In genomic region chr6:164275773-164276172, GRCh38 we compare ENCODE assay signal across 34 cellular contexts.
DNase-seq lines count a peak whose midpoint lies in the region; ATAC-seq, FAIRE-seq and TF ChIP-seq lines count a peak whose summit lies in the region.
"Had no signal": no experiment of that assay in that cellular context is flagged by ENCODE, and none has a peak within 500 bp of the region (broad histone marks: within the 10 kb centered on the region; RNA-seq: fewer than 3 reads in every experiment).

No MANE protein-coding gene starts in this region.

- H3K79me2 ChIP-seq in HepG2 (ENCODE audit: insufficient read depth, low read length): no peaks in the 10 kb centered on the region
- no peaks in the 10 kb centered on the region for H3K79me2 ChIP-seq in K562 (ENCODE audit: control insufficient read depth, insufficient read depth, low read length)

- dilution Hi-C loops in IMR-90 (cut with HindIII; ENCODE audit: low sequenced_read_pairs, unreplicated experiment): no loop called here

- H3K9me3 Mint-ChIP-seq in effector memory CD8-positive, alpha-beta T cell: peaks cover 5 to 14% of the 10 kb centered on the region in 2 donors

- POLR2A ChIA-PET in HepG2 (lab: Yijun Ruan, JAX): no interaction called here
- POLR2A ChIA-PET in A549 (lab: Yijun Ruan, JAX): no interaction called here
- POLR2A ChIA-PET in IMR-90 (lab: Charles Lee; ENCODE audit: unreplicated experiment): no interaction called here
- POLR2A ChIA-PET in K562 (lab: Yijun Ruan, JAX): interaction anchor here (0.9 kb wide), 1 partner anchor 15 kb away, joined by 3 read pairs; no protein-coding TSS in a partner anchor

- peaks cover 95% of the 10 kb centered on the region for H3K9me3 ChIP-seq in HepG2 (ENCODE audit: low read length)
- no peaks in the 10 kb centered on the region for H3K9me3 ChIP-seq in right lobe of liver
- no peaks in the 10 kb centered on the region for H3K9me3 ChIP-seq in A549
- H3K9me3 ChIP-seq in IMR-90 (ENCODE audit: control insufficient read depth, insufficient read depth, low read length): peaks cover 24% of the 10 kb centered on the region
- H3K9me3 ChIP-seq in K562 (replicated peaks; ENCODE audit: control insufficient read depth, insufficient read depth, low read depth, low read length): peaks cover 4% of the 10 kb centered on the region
- H3K9me3 ChIP-seq: BE2C, Caco-2 had no signal

- H3K4ac ChIP-seq in IMR-90 (ENCODE audit: low read depth, low read length): no peak overlapping the region

- in situ Hi-C loops in HepG2 (cut with HindIII; ENCODE audit: extremely low pct_ligation_motif_present, low pct_unique_long_range_greater_than_20kb): no loop called here
- in situ Hi-C loops in IMR-90 (cut with MboI; ENCODE audit: low sequenced_read_pairs): no loop called here
- in situ Hi-C loops in K562 (cut with MboI): no loop called here

- DNase-seq in HepG2 (ENCODE audit: low spot score) (no peak), right lobe of liver (no peak), A549 (ENCODE audit: low read depth in 1 of 2, low spot score in 1 of 2) (no peak), IMR-90 (no peak), K562 (ENCODE audit: extremely low read depth in 1 of 4, low spot score in 3 of 4) (no peak), NCI-H1436 treated with DMSO at 0.1 percent for 48 hours (lab: John Stamatoyannopoulos, UW) (no peak)
- no peak for DNase-seq in effector memory CD8-positive, alpha-beta T cell
- no peak for DNase-seq in stimulated activated CD8-positive, alpha-beta memory T cell treated with anti-CD3 and anti-CD28 coated beads, Interleukin-4, amount 100 ng/mL, for 48 hours
- DNase-seq: 8988T; ACHN; AML-193; BE2C; Caco-2; Calu3; CD4-positive, alpha-beta memory T cell; CD4-positive, alpha-beta T cell; CD4-positive, CD25-positive, alpha-beta regulatory T cell; CD8-positive, alpha-beta memory T cell; CD8-positive, alpha-beta T cell; COR-L47; DMS 273 treated with DMSO at 0.1 percent for 48 hours; DMS153; DMS79; DMS79 treated with DMSO at 0.1 percent for 48 hours; DND-41; EL had no signal

- H3K4me2 ChIP-seq in HepG2 (ENCODE audit: low read depth, low read length) (no peak overlapping the region), A549 (no peak overlapping the region), IMR-90 (ENCODE audit: low read depth, low read length) (no peak overlapping the region), K562 (ENCODE audit: insufficient read depth, low read length) (no peak overlapping the region)
- H3K4me2 ChIP-seq: BLaER1; BLaER1 treated with 17β-estradiol and CSF1 and Interleukin-3, amounts not matched to agents 10 nM and 100 nM had no signal

- H2BK15ac ChIP-seq in IMR-90 (ENCODE audit: low read depth, low read length): no peak overlapping the region

- H3K18ac ChIP-seq in IMR-90 (ENCODE audit: low read depth, low read length): no peak overlapping the region

- no peak for TF ChIP-seq CTCF in HepG2 (CRISPR knock-in tag; IDR thresholded peaks at IDR 0.05)
- no peak for TF ChIP-seq CTCF in right lobe of liver (IDR thresholded peaks at IDR 0.05)
- no peak for TF ChIP-seq CTCF in A549 (IDR thresholded peaks at IDR 0.05)
- no peak for TF ChIP-seq CTCF in IMR-90 (conservative IDR thresholded peaks at IDR 0.05; ENCODE audit: low read depth, low read length)
- TF ChIP-seq CTCF in K562 (IDR thresholded peaks at IDR 0.05 in 2 of 3, conservative IDR thresholded peaks at IDR 0.05 in 1 of 3; ENCODE audit: insufficient read depth in 2 of 3, low read depth in 1 of 3, low read length in 3 of 3): no peak

- H3K4me1 Mint-ChIP-seq in effector memory CD8-positive, alpha-beta T cell (ENCODE audit: low read depth in 2 of 2): no peaks in the 10 kb centered on the region
- H3K4me1 Mint-ChIP-seq: B cell; CD14-positive monocyte; CD4-positive, alpha-beta memory T cell; CD4-positive, CD25-positive, alpha-beta regulatory T cell; CD8-positive, alpha-beta memory T cell had no signal

- H2AFZ ChIP-seq in HepG2 (ENCODE audit: low read length) (no peak overlapping the region), IMR-90 (replicated peaks; ENCODE audit: low read length, poor library complexity) (no peak overlapping the region), K562 (ENCODE audit: low read depth, low read length) (no peak overlapping the region)

- TF ChIP-seq EP300 in HepG2 (IDR thresholded peaks at IDR 0.05; ENCODE audit: low read depth in 2 of 2, low read length in 2 of 2): no peak
- TF ChIP-seq EP300 in HepG2 (CRISPR knock-in tag; IDR thresholded peaks at IDR 0.05; ENCODE audit: borderline replicate concordance): no peak
- no peak for TF ChIP-seq EP300 in A549 (IDR thresholded peaks at IDR 0.05)
- no peak for TF ChIP-seq EP300 in K562 (IDR thresholded peaks at IDR 0.05; ENCODE audit: low read length)

- H4K5ac ChIP-seq in IMR-90 (ENCODE audit: low read depth, low read length): no peak overlapping the region

- H3K9ac ChIP-seq in HepG2 (ENCODE audit: insufficient read depth, low read depth, low read length): no peak overlapping the region
- no peak overlapping the region for H3K9ac ChIP-seq in IMR-90 (ENCODE audit: low read depth, low read length)
- no peak overlapping the region for H3K9ac ChIP-seq in K562 (ENCODE audit: insufficient read depth in 1 of 2, low read depth in 2 of 2, low read length in 2 of 2)
- H3K9ac ChIP-seq: BLaER1; BLaER1 treated with 17β-estradiol and CSF1 and Interleukin-3, amounts not matched to agents 10 nM and 100 nM had no signal

- TF ChIP-seq POLR2A in HepG2 (IDR thresholded peaks at IDR 0.05; ENCODE audit: insufficient read depth in 1 of 2, low read depth in 2 of 2, low read length in 2 of 2): no peak
- no peak for TF ChIP-seq POLR2A in right lobe of liver (IDR thresholded peaks at IDR 0.05)
- TF ChIP-seq POLR2A in A549 (IDR thresholded peaks at IDR 0.05; ENCODE audit: low read length): no peak
- TF ChIP-seq POLR2A in IMR-90 (IDR thresholded peaks at IDR 0.05; ENCODE audit: low read depth, low read length): no peak
- no peak for TF ChIP-seq POLR2A in K562 (conservative IDR thresholded peaks at IDR 0.05)

- no peaks in the 10 kb centered on the region for H3K9me1 ChIP-seq in IMR-90 (ENCODE audit: insufficient read depth, low read length)
- H3K9me1 ChIP-seq in K562 (ENCODE audit: control insufficient read depth, insufficient read depth, low read length): no peaks in the 10 kb centered on the region

- TF ChIP-seq RAD21 in HepG2 (CRISPR knock-in tag; IDR thresholded peaks at IDR 0.05): no peak
- no peak for TF ChIP-seq RAD21 in A549 (conservative IDR thresholded peaks at IDR 0.05 in 1 of 2, IDR thresholded peaks at IDR 0.05 in 1 of 2)
- no peak for TF ChIP-seq RAD21 in IMR-90 (IDR thresholded peaks at IDR 0.05; ENCODE audit: low read length)
- no peak for TF ChIP-seq RAD21 in K562 (CRISPR knock-in tag; conservative IDR thresholded peaks at IDR 0.05 in 1 of 2, IDR thresholded peaks at IDR 0.05 in 1 of 2)

- H3K4me3 ChIP-seq in HepG2 (replicated peaks in 1 of 3; ENCODE audit: insufficient read depth in 1 of 3, low read depth in 2 of 3, low read length in 3 of 3) (no peak overlapping the region), right lobe of liver (no peak overlapping the region), A549 (no peak overlapping the region), IMR-90 (ENCODE audit: insufficient read depth, low read depth, low read length) (no peak overlapping the region), K562 (no peak overlapping the region)
- H3K4me3 ChIP-seq: BLaER1; BLaER1 treated with 17β-estradiol and CSF1 and Interleukin-3, amounts not matched to agents 10 nM and 100 nM had no signal

- H4K20me1 ChIP-seq in HepG2 (ENCODE audit: insufficient read depth, low read length): no peaks in the 10 kb centered on the region
- no peaks in the 10 kb centered on the region for H4K20me1 ChIP-seq in IMR-90 (ENCODE audit: insufficient read depth, low read length)
- H4K20me1 ChIP-seq in K562 (replicated peaks; ENCODE audit: control insufficient read depth, insufficient read depth, low read length): no peaks in the 10 kb centered on the region
- H4K20me1 ChIP-seq: BLaER1; BLaER1 treated with 17β-estradiol and CSF1 and Interleukin-3, amounts not matched to agents 10 nM and 100 nM had no signal

- ATAC-seq in HepG2 (no peak), right lobe of liver (no peak), A549 (no peak), IMR-90 (ENCODE audit: low read depth) (no peak), K562 (no peak)
- no peak for ATAC-seq in effector memory CD8-positive, alpha-beta T cell (replicated peaks)
- ATAC-seq: CD8-positive, alpha-beta T cell had no signal

- H2BK120ac ChIP-seq in IMR-90 (ENCODE audit: low read depth, low read length): no peak overlapping the region

- H3K27me3 ChIP-seq in HepG2 (ENCODE audit: control insufficient read depth in 1 of 2, insufficient read depth in 2 of 2, low read length in 2 of 2): no peaks in the 10 kb centered on the region
- no peaks in the 10 kb centered on the region for H3K27me3 ChIP-seq in right lobe of liver
- no peaks in the 10 kb centered on the region for H3K27me3 ChIP-seq in IMR-90 (ENCODE audit: control insufficient read depth, insufficient read depth, low read length)
- no peaks in the 10 kb centered on the region for H3K27me3 ChIP-seq in K562 (ENCODE audit: control insufficient read depth in 2 of 2, insufficient read depth in 2 of 2, low read length in 2 of 2)
- H3K27me3 ChIP-seq: BE2C; BLaER1; BLaER1 treated with 17β-estradiol and CSF1 and Interleukin-3, amounts not matched to agents 10 nM and 100 nM had no signal

- H3K27me3 Mint-ChIP-seq in effector memory CD8-positive, alpha-beta T cell: no peaks in the 10 kb centered on the region
- H3K27me3 Mint-ChIP-seq: B cell; CD4-positive, alpha-beta memory T cell; CD4-positive, alpha-beta T cell; CD8-positive, alpha-beta memory T cell had no signal

- H2BK20ac ChIP-seq in IMR-90 (ENCODE audit: low read depth, low read length): no peak overlapping the region

- no peak overlapping the region for H3K56ac ChIP-seq in IMR-90 (ENCODE audit: extremely low read depth, insufficient read depth, low read length)

- no peak overlapping the region for H2BK5ac ChIP-seq in IMR-90 (ENCODE audit: low read depth, low read length, poor library complexity, severe bottlenecking)

- no peaks in the 10 kb centered on the region for H3K79me1 ChIP-seq in IMR-90 (ENCODE audit: low read depth in 1 of 2, low read length in 2 of 2)

- CTCF ChIA-PET in HepG2 (lab: Yijun Ruan, JAX; ENCODE audit: low intra/inter-chr PET ratio, low total read pairs): no interaction called here
- CTCF ChIA-PET in A549 (lab: Yijun Ruan, JAX): no interaction called here
- CTCF ChIA-PET in IMR-90 (lab: Yijun Ruan, JAX): no interaction called here
- CTCF ChIA-PET in K562 (lab: Yijun Ruan, JAX; ENCODE audit: low intra/inter-chr PET ratio): no interaction called here

- no peak overlapping the region for H2AK5ac ChIP-seq in IMR-90 (ENCODE audit: low read depth, low read length)

- WGBS in HepG2 (ENCODE audit: low lambda C conversion rate): 0% methylated on average over 1 of the region's 1 CpG
- 50% methylated on average over 1 of the region's 1 CpG for WGBS in right lobe of liver (ENCODE audit: insufficient coverage, low coverage, low lambda C conversion rate, missing lambda C conversion rate)
- 0% methylated on average over 1 of the region's 1 CpG for WGBS in A549 (ENCODE audit: missing lambda C conversion rate)
- no CpG with 5 or more reads among the region's 1 CpG for WGBS in IMR-90 (ENCODE audit: extremely low coverage in 2 of 2, insufficient read length in 1 of 2), 2 experiments
- 8% methylated on average over 1 of the region's 1 CpG for WGBS in K562 (ENCODE audit: insufficient coverage, low coverage, missing lambda C conversion rate)

- no peaks in the 10 kb centered on the region for H3K36me3 Mint-ChIP-seq in effector memory CD8-positive, alpha-beta T cell (ENCODE audit: insufficient read depth)
- H3K36me3 Mint-ChIP-seq: CD14-positive monocyte; CD4-positive, alpha-beta memory T cell; CD4-positive, CD25-positive, alpha-beta regulatory T cell; CD8-positive, alpha-beta memory T cell; CD8-positive, alpha-beta T cell had no signal

- FAIRE-seq in HepG2 (lab: Jason Lieb, UNC) (no peak), A549 (lab: Jason Lieb, UNC) (no peak), K562 (lab: Jason Lieb, UNC) (no peak)
- FAIRE-seq: A204.1, D721Med had no signal

- no peak overlapping the region for H2AK9ac ChIP-seq in IMR-90 (replicated peaks; ENCODE audit: low read depth, low read length, poor library complexity)

- no peak overlapping the region for H3K27ac Mint-ChIP-seq in effector memory CD8-positive, alpha-beta T cell
- H3K27ac Mint-ChIP-seq: B cell; CD14-positive monocyte; CD4-positive, alpha-beta memory T cell; CD4-positive, alpha-beta T cell; CD4-positive, CD25-positive, alpha-beta regulatory T cell; CD8-positive, alpha-beta memory T cell; CD8-positive, alpha-beta T cell had no signal

- H3K4me3 Mint-ChIP-seq in effector memory CD8-positive, alpha-beta T cell: no peak overlapping the region
- H3K4me3 Mint-ChIP-seq: B cell; CD14-positive monocyte; CD4-positive, alpha-beta memory T cell; CD4-positive, alpha-beta T cell; CD4-positive, CD25-positive, alpha-beta regulatory T cell; CD8-positive, alpha-beta memory T cell; CD8-positive, alpha-beta T cell had no signal

- BruUV-seq in HepG2 (replicated peaks; lab: Mats Ljungman, UMichigan) (no TSS peak), IMR-90 (replicated peaks; lab: Mats Ljungman, UMichigan) (no TSS peak), K562 (replicated peaks; lab: Mats Ljungman, UMichigan) (no TSS peak)

- no peaks in the 10 kb centered on the region for H3K36me3 ChIP-seq in HepG2 (replicated peaks in 1 of 2; ENCODE audit: control insufficient read depth in 1 of 2, insufficient read depth in 2 of 2, low read length in 2 of 2)
- H3K36me3 ChIP-seq in right lobe of liver: no peaks in the 10 kb centered on the region
- no peaks in the 10 kb centered on the region for H3K36me3 ChIP-seq in IMR-90 (ENCODE audit: control insufficient read depth, insufficient read depth, low read length)
- H3K36me3 ChIP-seq in K562 (ENCODE audit: control insufficient read depth, insufficient read depth, low read length): no peaks in the 10 kb centered on the region
- H3K36me3 ChIP-seq: BE2C; BLaER1; BLaER1 treated with 17β-estradiol and CSF1 and Interleukin-3, amounts not matched to agents 10 nM and 100 nM had no signal

- H4K8ac ChIP-seq in IMR-90 (ENCODE audit: low read depth in 2 of 2, low read length in 2 of 2): no peak overlapping the region

- H3K4me1 ChIP-seq in HepG2 (ENCODE audit: insufficient read depth, low read length) (no peaks in the 10 kb centered on the region), right lobe of liver (no peaks in the 10 kb centered on the region), A549 (no peaks in the 10 kb centered on the region), IMR-90 (ENCODE audit: control insufficient read depth, insufficient read depth, low read length) (no peaks in the 10 kb centered on the region), K562 (replicated peaks in 1 of 2; ENCODE audit: control insufficient read depth in 2 of 2, insufficient read depth in 2 of 2, low read length in 2 of 2) (no peaks in the 10 kb centered on the region)
- H3K4me1 ChIP-seq: BE2C, BLaER1, Caco-2 had no signal

- H3K14ac ChIP-seq in IMR-90 (replicated peaks; ENCODE audit: low read depth, low read length): no peak overlapping the region

- H4K91ac ChIP-seq in IMR-90 (ENCODE audit: insufficient read depth, low read depth, low read length): no peak overlapping the region

- no peak overlapping the region for H3K27ac ChIP-seq in HepG2 (ENCODE audit: extremely low read length, insufficient read depth, low read length)
- no peak overlapping the region for H3K27ac ChIP-seq in right lobe of liver
- no peak overlapping the region for H3K27ac ChIP-seq in A549
- H3K27ac ChIP-seq in IMR-90 (ENCODE audit: insufficient read depth, low read length): no peak overlapping the region
- no peak overlapping the region for H3K27ac ChIP-seq in K562 (ENCODE audit: extremely low read depth, low read depth, low read length)
- H3K27ac ChIP-seq: 22Rv1; BLaER1; BLaER1 treated with 17β-estradiol and CSF1 and Interleukin-3, amounts not matched to agents 10 nM and 100 nM; C4-2B had no signal

- H3K23ac ChIP-seq in IMR-90 (ENCODE audit: low read depth, low read length): no peak overlapping the region

- intact Hi-C loops in HepG2 (cut with micrococcal nuclease; ENCODE audit: unreplicated experiment) (no loop called here), right lobe of liver (cut with DNase I) (no loop called here), IMR-90 (cut with micrococcal nuclease) (no loop called here), K562 (cut with micrococcal nuclease) (no loop called here)

Comparison
In these comparisons a context has a peak if more than half of its experiments do, and no peak if none do; other contexts are left out.
1. Of the 241 proteins assayed by ChIP-seq in both HepG2 and K562: peak only in HepG2: none; only in K562: MAFG; in both: MAFF and MAFK; in neither: 238.